ENCODE assay signal across 12 cellular contexts in genomic region chr9:27094640-27095039, GRCh38. TPM values are rescaled to one million over a fixed set of nuclear protein-coding genes. Genes with fewer than 3 reads are reported as not detected.
DNase-seq lines count a peak whose midpoint lies in the region; ATAC-seq and TF ChIP-seq lines count a peak whose summit lies in the region.
"Had no signal": no experiment of that assay in that cellular context is flagged by ENCODE, and none has a peak within 500 bp of the region (broad histone marks: within the 10 kb centered on the region; RNA-seq: fewer than 3 reads in every experiment).

No MANE protein-coding gene starts in this region.

- no peak overlapping the region for H3K4me3 ChIP-seq in cardiac fibroblast (replicated peaks in 1 of 2; ENCODE audit: low read depth in 2 of 2, low read length in 2 of 2)

- no peak for TF ChIP-seq POLR2A in GM18505 (IDR thresholded peaks at IDR 0.05; ENCODE audit: borderline replicate concordance, extremely low read depth, insufficient read depth, insufficient read length)

- ATAC-seq in GM19395 (IDR thresholded peaks at IDR 0.05; ENCODE audit: unreplicated experiment) (no peak), GM18505 (IDR thresholded peaks at IDR 0.05; ENCODE audit: unreplicated experiment) (no peak)
- ATAC-seq: Right ventricle myocardium inferior; stimulated activated naive B cell treated with anti-CD40 and anti-IgM and Interleukin-4, amounts not matched to agents 10 μg/mL and 1 μg/mL and 100 μg/mL, for 72 hours had no signal

- DNase-seq in A172 (ENCODE audit: low spot score) (peak; percentile 66), HPDE6-E6E7 (ENCODE audit: extremely low spot score) (peak; percentile 11), cardiac fibroblast (ENCODE audit: low read depth in 2 of 2) (peak; percentile 75 to 97), left kidney (ENCODE audit: low read depth, low spot score) (peak; percentile 55), GM19238 (ENCODE audit: insufficient read length, low spot score) (no peak), SW 1271 (lab: John Stamatoyannopoulos, UW) (no peak)
- DNase-seq: activated gamma-delta T cell; stimulated activated naive B cell treated with anti-CD40 and anti-IgM and Interleukin-4, amounts not matched to agents 10 μg/mL and 1 μg/mL and 100 μg/mL, for 72 hours had no signal

- TF ChIP-seq CTCF in cardiac fibroblast (IDR thresholded peaks at IDR 0.05; ENCODE audit: low read depth, low read length): no peak

RNA-seq across cellular contexts. Expression of gene TEK, which starts 14.4 kb away (rescaled TPM):
- 3.9 and 7.6 TPM in 2 replicates for total RNA-seq in A172 (2014; rRNA removed; shearing (Covaris generic))
- total RNA-seq: NCI-H460 had no signal

Comparison
In these comparisons a context has a peak if more than half of its experiments do, and no peak if none do; other contexts are left out.
1. DNase-seq: peak in A172 (single experiment), HPDE6-E6E7 (single experiment), cardiac fibroblast (2 of 2) and left kidney (single experiment); none in GM19238 (single experiment) and SW 1271 (0 of 2).